Comparison of ENCODE assay signal across 23 cellular contexts in the genomic region with DNA sequence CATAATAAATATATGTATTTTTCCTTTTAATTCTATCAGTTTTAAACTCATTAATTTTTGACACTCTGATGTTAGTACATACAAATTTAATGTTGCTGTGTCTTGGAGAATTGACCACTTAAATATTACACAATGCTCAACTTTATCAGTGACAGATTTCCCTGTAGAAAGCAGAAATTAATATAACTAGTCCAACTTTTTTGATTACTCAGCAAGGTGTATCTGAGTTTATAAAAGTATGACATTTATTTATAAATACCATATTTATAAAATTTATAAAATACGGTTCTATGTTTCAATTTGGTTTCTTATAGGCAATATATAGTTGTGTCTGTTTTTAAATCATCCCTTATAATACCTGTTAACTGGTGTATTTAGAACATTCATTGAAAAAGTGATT.
"Had no signal": no experiment of that assay in that cellular context is flagged by ENCODE, and none has a peak within 500 bp of the region (broad histone marks: within the 10 kb centered on the region; RNA-seq: fewer than 3 reads in every experiment).

No MANE protein-coding gene starts in this region.

- H3K36me3 ChIP-seq: colonic mucosa, esophagus squamous epithelium, gastrocnemius medialis, heart right ventricle, left lung, lower lobe of right lung had no signal

- H3K27me3 ChIP-seq: colonic mucosa, esophagus squamous epithelium, gastrocnemius medialis, heart right ventricle, left lung had no signal

- H3K4me3 ChIP-seq: colonic mucosa, esophagus squamous epithelium, gastrocnemius medialis, heart right ventricle, left lung, lower lobe of right lung, mucosa of descending colon had no signal

- DNase-seq: colonic mucosa; cortex of kidney; effector CD8-positive, alpha-beta T cell; effector memory CD8-positive, alpha-beta T cell; endodermal cell; erythroblast; esophagus squamous epithelium; foreskin fibroblast; gastrocnemius medialis; glutamatergic neuron; head of caudate nucleus; heart right ventricle; hippocampal formation; islet precursor cell; left cardiac atrium; left lung; left ventricle myocardium superior; lower lobe of right lung; mesenchymal stem cell; mucosa of descending colon; naive B cell had no signal

- H3K4me1 ChIP-seq: colonic mucosa, esophagus squamous epithelium, gastrocnemius medialis, heart right ventricle, left lung, lower lobe of right lung had no signal

- ATAC-seq: effector memory CD8-positive, alpha-beta T cell; esophagus mucosa; gastrocnemius medialis; heart right ventricle; left cardiac atrium; left lung; left ventricle myocardium superior; lower lobe of right lung; mucosa of descending colon had no signal

- H3K27ac ChIP-seq: colonic mucosa, epithelial cell of prostate, esophagus squamous epithelium, gastrocnemius medialis, heart right ventricle, left lung, lower lobe of right lung had no signal

- H3K9me3 ChIP-seq: colonic mucosa, esophagus squamous epithelium, gastrocnemius medialis, heart right ventricle, left lung, lower lobe of right lung had no signal
